Comparison of ENCODE assay signal across 8 cellular contexts in genomic region chr7:27196287-27196739, GRCh38. TPM values are rescaled to one million over a fixed set of nuclear protein-coding genes. Genes with fewer than 3 reads are reported as not detected.
DNase-seq lines count a peak whose midpoint lies in the region; ATAC-seq and TF ChIP-seq lines count a peak whose summit lies in the region.
"Had no signal": no experiment of that assay in that cellular context is flagged by ENCODE, and none has a peak within 500 bp of the region (broad histone marks: within the 10 kb centered on the region; RNA-seq: fewer than 3 reads in every experiment).

No MANE protein-coding gene starts in this region.

- no peak overlapping the region for H3K4me3 Mint-ChIP-seq in WTC11

- peak; percentile 75 for TF ChIP-seq CTCF in GM13976 (IDR thresholded peaks at IDR 0.05; ENCODE audit: borderline replicate concordance, control extremely low read depth, extremely low read depth, insufficient read depth, missing control alignments)
- peak; percentile 55 for TF ChIP-seq CTCF in WTC11 (IDR thresholded peaks at IDR 0.05)
- TF ChIP-seq CTCF in cardiac fibroblast (IDR thresholded peaks at IDR 0.05; ENCODE audit: low read depth, low read length): peak; percentile 74

- ATAC-seq in WTC11 (no peak), HG03432 (IDR thresholded peaks at IDR 0.05; ENCODE audit: unreplicated experiment) (no peak)

- H3K9me3 Mint-ChIP-seq in WTC11: no peaks in the 10 kb centered on the region

- POLR2A ChIA-PET in WTC11 (lab: Charles Lee): interaction anchor here (0.5 kb wide), 1 partner anchor 812 kb away, joined by 3 read pairs; no protein-coding TSS in a partner anchor

- peaks cover 17% of the 10 kb centered on the region for H3K4me1 Mint-ChIP-seq in WTC11

- H3K36me3 Mint-ChIP-seq in WTC11: no peaks in the 10 kb centered on the region

- H3K4me3 ChIP-seq in cardiac fibroblast (replicated peaks in 1 of 2; ENCODE audit: low read depth in 2 of 2, low read length in 2 of 2): no peak overlapping the region

- peaks cover 96% of the 10 kb centered on the region for H3K27me3 Mint-ChIP-seq in WTC11 (ENCODE audit: low read depth)

- in situ Hi-C loops in GM13976 (cut with MboI; ENCODE audit: low sequenced_read_pairs, unreplicated experiment): loop anchor here (10.0 kb wide), 2 partner anchors 48 to 728 kb away; partner anchors contain the start of gene EVX1

- H3K27ac Mint-ChIP-seq in WTC11: no peak overlapping the region

- DNase-seq in GM13976 (ENCODE audit: low spot score) (peak; percentile 72), NCI-H2171 (lab: John Stamatoyannopoulos, UW) (peak; percentile 57), WTC11 (ENCODE audit: low spot score) (peak; percentile 90), cardiac fibroblast (ENCODE audit: low read depth in 2 of 2) (peak; percentile 82 to 84), left kidney (ENCODE audit: low read depth, low spot score) (peak; percentile 92)
- DNase-seq in stimulated activated CD4-positive, alpha-beta T cell treated with anti-CD3 and anti-CD28 coated beads, Interleukin-2, amount 100 ng/mL, for 48 hours: peak; percentile 82

- CTCF ChIA-PET in WTC11 (lab: Charles Lee): interaction anchor here (0.5 to 4.2 kb wide), 66 partner anchors 9 to 1430 kb away, joined by 3 to 32 read pairs (median 4); partner anchors contain the start of genes EVX1, HIBADH, HOXA11 and TAX1BP1

TF ChIP-seq in WTC11, 78 proteins besides CTCF, POLR2A, EP300 and RAD21:
- TF ChIP-seq ZNF416 (CRISPR knock-in tag; IDR thresholded peaks at IDR 0.05): no peak
- no peak for TF ChIP-seq RELA (CRISPR knock-in tag; IDR thresholded peaks at IDR 0.05; ENCODE audit: borderline replicate concordance)
- peak; percentile 92; the same call in 1 of the 2 replicates for TF ChIP-seq ESRRA (CRISPR knock-in tag; IDR thresholded peaks at IDR 0.05; ENCODE audit: borderline replicate concordance)

RNA-seq across cellular contexts. Expression of gene HOXA13, which starts 3.6 kb away (rescaled TPM):
- total RNA-seq in WTC11 (2021): not detected in 3 replicates

RNA-seq across cellular contexts. Expression of gene HOXA11, which starts 11.3 kb away (rescaled TPM):
- total RNA-seq in WTC11 (2021): not detected in 3 replicates
- total RNA-seq: mononuclear cell had no signal

RNA-seq across cellular contexts. Expression of gene HOXA10, which starts 22.2 kb away (rescaled TPM):
- total RNA-seq in WTC11 (2021): 0.07 TPM in 1 of 3 replicates, not detected in the others

RNA-seq across cellular contexts. Expression of gene HOXA9, which starts 31.0 kb away (rescaled TPM):
- total RNA-seq in WTC11 (2021): not detected in 3 replicates

RNA-seq across cellular contexts. Expression of gene HOXA7, which starts 39.8 kb away (rescaled TPM):
- not detected in 3 replicates for total RNA-seq in WTC11 (2021)
